Comparison of ENCODE assay signal across 8 cellular contexts in genomic region chr6:112180095-112180820, GRCh38.
A peak's percentile ranks its signal among the peaks of the same experiment; 100 is the strongest.
DNase-seq lines count a peak whose midpoint lies in the region; ATAC-seq and TF ChIP-seq lines count a peak whose summit lies in the region.

No MANE protein-coding gene starts in this region.

- ATAC-seq in GM19025 (IDR thresholded peaks at IDR 0.05; ENCODE audit: low read depth, unreplicated experiment) (peak; percentile 70), HG03442 (IDR thresholded peaks at IDR 0.05; ENCODE audit: unreplicated experiment) (peak; percentile 91)

- CTCF ChIA-PET in Caco-2 (lab: Charles Lee), result interaction anchor here (0.6 to 1.2 kb wide), 5 partner anchors 102 to 198 kb away, joined by 3 to 16 read pairs (median 5); no protein-coding TSS in a partner anchor
- CTCF ChIA-PET in activated CD4-positive, alpha-beta memory T cell treated with anti-CD3 and anti-CD28 coated beads for 36 hours (lab: Charles Lee), result interaction anchor here (0.6 to 9.5 kb wide), 43 partner anchors 8 to 1729 kb away, joined by 3 to 156 read pairs (median 4); partner anchors contain the start of genes FAM229B and TUBE1

- no peak overlapping the region for H3K4me3 ChIP-seq in Caco-2 (ENCODE audit: low read depth, low read length)
- H3K4me3 ChIP-seq in fibroblast of the aortic adventitia (ENCODE audit: low read depth, low read length), result no peak overlapping the region
- no peak overlapping the region for H3K4me3 ChIP-seq in osteoblast (ENCODE audit: insufficient read depth, low read length)

- H2AFZ ChIP-seq in osteoblast (ENCODE audit: low read length), result no peak overlapping the region

- H3K36me3 ChIP-seq in Caco-2 (ENCODE audit: control insufficient read depth, insufficient read depth, low read length) (no peaks in the 10 kb centered on the region), osteoblast (ENCODE audit: insufficient read depth, low read length) (peaks cover 80% of the 10 kb centered on the region)

- POLR2A ChIA-PET in Caco-2 (lab: Charles Lee), result no interaction called here
- POLR2A ChIA-PET in activated CD4-positive, alpha-beta memory T cell treated with anti-CD3 and anti-CD28 coated beads for 36 hours (lab: Charles Lee), result no interaction called here

- H3K36me3 Mint-ChIP-seq in Caco-2 (ENCODE audit: insufficient read depth, unreplicated experiment), result no peaks in the 10 kb centered on the region
- no peaks in the 10 kb centered on the region for H3K36me3 Mint-ChIP-seq in activated CD4-positive, alpha-beta memory T cell treated with anti-CD3 and anti-CD28 coated beads for 36 hours

- no peaks in the 10 kb centered on the region for H3K9me3 Mint-ChIP-seq in Caco-2 (ENCODE audit: unreplicated experiment)
- no peaks in the 10 kb centered on the region for H3K9me3 Mint-ChIP-seq in activated CD4-positive, alpha-beta memory T cell treated with anti-CD3 and anti-CD28 coated beads for 36 hours

- peaks cover 8% of the 10 kb centered on the region for H3K27me3 Mint-ChIP-seq in Caco-2 (ENCODE audit: insufficient read depth, unreplicated experiment)
- H3K27me3 Mint-ChIP-seq in activated CD4-positive, alpha-beta memory T cell treated with anti-CD3 and anti-CD28 coated beads for 36 hours, result peaks cover 16% of the 10 kb centered on the region

- H3K4me1 ChIP-seq in Caco-2 (no peaks in the 10 kb centered on the region), osteoblast (ENCODE audit: insufficient read depth, low read length) (peaks cover 4% of the 10 kb centered on the region)

- intact Hi-C loops in Caco-2 (cut with micrococcal nuclease; ENCODE audit: unreplicated experiment), result loop anchor here (1.0 to 10.0 kb wide), 3 partner anchors 85 to 192 kb away; no protein-coding TSS in a partner anchor
- intact Hi-C loops in activated CD4-positive, alpha-beta memory T cell treated with anti-CD3 and anti-CD28 coated beads for 36 hours (cut with micrococcal nuclease), result loop anchor here (1.0 to 5.0 kb wide), 2 partner anchors 132 to 1677 kb away; partner anchors contain the start of gene MARCKS

- H3K27ac Mint-ChIP-seq in Caco-2 (ENCODE audit: unreplicated experiment), result no peak overlapping the region
- H3K27ac Mint-ChIP-seq in activated CD4-positive, alpha-beta memory T cell treated with anti-CD3 and anti-CD28 coated beads for 36 hours, result no peak overlapping the region

- peak; percentile 65 to 71 for TF ChIP-seq CTCF in Caco-2 (IDR thresholded peaks at IDR 0.05; ENCODE audit: insufficient read depth in 1 of 2, low read depth in 1 of 2, low read length in 1 of 2, severe bottlenecking in 1 of 2, unreplicated experiment in 1 of 2)
- TF ChIP-seq CTCF in fibroblast of the aortic adventitia (IDR thresholded peaks at IDR 0.05; ENCODE audit: insufficient read depth, low read length), result peak; percentile 65
- TF ChIP-seq CTCF in osteoblast (IDR thresholded peaks at IDR 0.05; ENCODE audit: extremely low read depth, low read depth, low read length), result peak; percentile 63

- no peaks in the 10 kb centered on the region for H3K4me1 Mint-ChIP-seq in Caco-2 (ENCODE audit: low read depth, unreplicated experiment)
- no peaks in the 10 kb centered on the region for H3K4me1 Mint-ChIP-seq in activated CD4-positive, alpha-beta memory T cell treated with anti-CD3 and anti-CD28 coated beads for 36 hours (ENCODE audit: low read depth)

- H3K9me3 ChIP-seq in Caco-2 (no peaks in the 10 kb centered on the region), osteoblast (ENCODE audit: low read depth, low read length) (no peaks in the 10 kb centered on the region)

- H3K4me2 ChIP-seq in osteoblast (ENCODE audit: insufficient read depth, low read length), result no peak overlapping the region

- no peaks in the 10 kb centered on the region for H4K20me1 ChIP-seq in osteoblast (ENCODE audit: insufficient read depth, low read length)

- peaks cover 1% of the 10 kb centered on the region; the same call in 1 of the 2 replicates for H3K27me3 ChIP-seq in Caco-2 (replicated peaks; ENCODE audit: control insufficient read depth, insufficient read depth, low read length)
- H3K27me3 ChIP-seq in osteoblast (ENCODE audit: insufficient read depth, low read length), result no peaks in the 10 kb centered on the region

- no peak overlapping the region for H3K4me3 Mint-ChIP-seq in Caco-2 (ENCODE audit: unreplicated experiment)
- no peak overlapping the region for H3K4me3 Mint-ChIP-seq in activated CD4-positive, alpha-beta memory T cell treated with anti-CD3 and anti-CD28 coated beads for 36 hours

- DNase-seq in Caco-2 (peak in 1 of 2 experiments; percentile 59), NCI-H460 (ENCODE audit: extremely low read depth, low read depth) (peak; percentile 76), fibroblast of the aortic adventitia (ENCODE audit: low read depth) (peak; percentile 92), osteoblast (ENCODE audit: insufficient read length, low spot score, missing footprints) (no peak), GOT3 (lab: John Stamatoyannopoulos, UW) (no peak)
- DNase-seq in activated CD4-positive, alpha-beta memory T cell treated with anti-CD3 and anti-CD28 coated beads for 36 hours, result peak; percentile 26

- no peaks in the 10 kb centered on the region for H3K79me2 ChIP-seq in osteoblast (ENCODE audit: insufficient read depth, low read length)

- no peak overlapping the region for H3K27ac ChIP-seq in osteoblast (ENCODE audit: low read depth, low read length)

- BruUV-seq in Caco-2 (replicated peaks; lab: Mats Ljungman, UMichigan), result no TSS peak

Comparison
In these comparisons a context has a peak if more than half of its experiments do, and no peak if none do; other contexts are left out.
1. DNase-seq: peak in NCI-H460 (single experiment), activated CD4-positive, alpha-beta memory T cell treated with anti-CD3 and anti-CD28 coated beads for 36 hours (single experiment) and fibroblast of the aortic adventitia (single experiment); none in osteoblast (single experiment) and GOT3 (single experiment).
2. Peak in every context shown above with its lines, with median percentiles within 50 percentile points of each other: CTCF ChIP-seq.